8 cellular contexts compared by ENCODE assay signal in genomic region chr4:44629280-44629866, GRCh38. TPM values are rescaled to one million over a fixed set of nuclear protein-coding genes. Genes with fewer than 3 reads are reported as not detected.
A peak's percentile ranks its signal among the peaks of the same experiment; 100 is the strongest.
DNase-seq lines count a peak whose midpoint lies in the region; ATAC-seq and TF ChIP-seq lines count a peak whose summit lies in the region.

No MANE protein-coding gene starts in this region.

- H3K36me3 ChIP-seq in left lung, result no peaks in the 10 kb centered on the region

- POLR2A ChIA-PET in T-cell (lab: Charles Lee), result interaction anchor here in 1 of 2 donors (0.6 kb wide), 2 partner anchors 64 to 156 kb away, joined by 3 to 4 read pairs; no protein-coding TSS in a partner anchor

- H3K4me3 ChIP-seq in AG09309 (ENCODE audit: control insufficient read depth, low read depth, low read length) (no peak overlapping the region), left lung (no peak overlapping the region)

- H3K27ac Mint-ChIP-seq in T-cell, result no peak overlapping the region
- no peak overlapping the region for H3K27ac Mint-ChIP-seq in chondrocyte (ENCODE audit: unreplicated experiment)
- H3K27ac Mint-ChIP-seq in stimulated activated effector memory CD8-positive, alpha-beta T cell treated with anti-CD3 and anti-CD28 coated beads, Interleukin-12 subunit alpha, Interleukin-12 subunit beta, amount 100 ng/mL, for 72 hours, result no peak overlapping the region

- H3K4me1 Mint-ChIP-seq in T-cell (peaks cover 2 to 5% (median 3%) of the 10 kb centered on the region in 3 donors), chondrocyte (ENCODE audit: low read depth) (no peaks in the 10 kb centered on the region)
- peaks cover 5% of the 10 kb centered on the region for H3K4me1 Mint-ChIP-seq in stimulated activated effector memory CD8-positive, alpha-beta T cell treated with anti-CD3 and anti-CD28 coated beads, Interleukin-12 subunit alpha, Interleukin-12 subunit beta, amount 100 ng/mL, for 72 hours

- H3K4me3 Mint-ChIP-seq in T-cell (no peak overlapping the region), chondrocyte (ENCODE audit: unreplicated experiment) (no peak overlapping the region)
- no peak overlapping the region for H3K4me3 Mint-ChIP-seq in stimulated activated effector memory CD8-positive, alpha-beta T cell treated with anti-CD3 and anti-CD28 coated beads, Interleukin-12 subunit alpha, Interleukin-12 subunit beta, amount 100 ng/mL, for 72 hours

- peaks cover 0 to 4% of the 10 kb centered on the region in 2 donors for H3K27me3 Mint-ChIP-seq in T-cell
- peaks cover 26% of the 10 kb centered on the region for H3K27me3 Mint-ChIP-seq in chondrocyte (ENCODE audit: low read depth)

- no peaks in the 10 kb centered on the region for H3K4me1 ChIP-seq in left lung

- ATAC-seq in GM18502 (IDR thresholded peaks at IDR 0.05; ENCODE audit: poor library complexity, unreplicated experiment), result peak; percentile 98
- peak; percentile 89 for ATAC-seq in HG02763 (IDR thresholded peaks at IDR 0.05; ENCODE audit: unreplicated experiment)
- ATAC-seq in T-cell (replicated peaks in 1 of 4), result peak; percentile 57 to 72 (median 67)
- peak; percentile 84 for ATAC-seq in left lung
- ATAC-seq in stimulated activated effector memory CD8-positive, alpha-beta T cell treated with anti-CD3 and anti-CD28 coated beads, Interleukin-12 subunit alpha, Interleukin-12 subunit beta, amount 100 ng/mL, for 72 hours, result peak; percentile 81

- DNase-seq in AG09309 (ENCODE audit: low read depth) (peak; percentile 5), MV-4-11 (lab: John Stamatoyannopoulos, UW) (peak; percentile 38), T-cell (peak in 20 of 34 experiments; percentile 1 to 24 (median 10)), chondrocyte (ENCODE audit: low spot score) (no peak), left lung (no peak)
- peak; percentile 15 to 53 for DNase-seq in stimulated activated effector memory CD8-positive, alpha-beta T cell treated with anti-CD3 and anti-CD28 coated beads, Interleukin-12 subunit alpha, Interleukin-12 subunit beta, amount 100 ng/mL, for 72 hours (ENCODE audit: low spot score in 2 of 2)

- no peaks in the 10 kb centered on the region for H3K27me3 ChIP-seq in left lung

- H3K9me3 Mint-ChIP-seq in T-cell, result no peaks in the 10 kb centered on the region
- no peaks in the 10 kb centered on the region for H3K9me3 Mint-ChIP-seq in chondrocyte (ENCODE audit: low read depth)
- H3K9me3 Mint-ChIP-seq in stimulated activated effector memory CD8-positive, alpha-beta T cell treated with anti-CD3 and anti-CD28 coated beads, Interleukin-12 subunit alpha, Interleukin-12 subunit beta, amount 100 ng/mL, for 72 hours, result no peaks in the 10 kb centered on the region

- H3K9me3 ChIP-seq in left lung, result no peaks in the 10 kb centered on the region

- no peak overlapping the region for H3K27ac ChIP-seq in left lung

- intact Hi-C loops in left lung (cut with DNase I), result no loop called here

- TF ChIP-seq CTCF in AG09309 (IDR thresholded peaks at IDR 0.05; ENCODE audit: control insufficient read depth, insufficient read depth, low read depth, low read length, missing control alignments), result peak; percentile 59
- peak; percentile 90 for TF ChIP-seq CTCF in chondrocyte (IDR thresholded peaks at IDR 0.05)
- TF ChIP-seq CTCF in left lung (IDR thresholded peaks at IDR 0.05), result peak; percentile 36 to 47

- CTCF ChIA-PET in T-cell (lab: Charles Lee), result interaction anchor here in 1 of 2 donors (1.0 to 1.2 kb wide), 3 partner anchors 9 to 1497 kb away, joined by 3 to 5 read pairs (median 4); partner anchors contain the start of gene GUF1

- H3K36me3 Mint-ChIP-seq in T-cell (no peaks in the 10 kb centered on the region), chondrocyte (ENCODE audit: low read depth) (no peaks in the 10 kb centered on the region)
- no peaks in the 10 kb centered on the region for H3K36me3 Mint-ChIP-seq in stimulated activated effector memory CD8-positive, alpha-beta T cell treated with anti-CD3 and anti-CD28 coated beads, Interleukin-12 subunit alpha, Interleukin-12 subunit beta, amount 100 ng/mL, for 72 hours

RNA-seq across cellular contexts. Expression of gene YIPF7, which starts 22.1 kb away (rescaled TPM):
- total RNA-seq in T-cell (under 1 TPM in 1 of 5 donors, not detected in 4; 0.50 TPM), chondrocyte (not detected in 3 replicates), left lung (not detected)

RNA-seq across cellular contexts. Expression of gene GUF1, which starts 48.8 kb away (rescaled TPM):
- total RNA-seq in T-cell (10 to 100 TPM; 16.2 to 23.8 (median 21.2) TPM), chondrocyte (14.1 to 17.8 TPM (median 14.1 TPM) in 3 replicates), left lung (10 to 100 TPM; 17.3 to 22.1 TPM)

Comparison
In these comparisons a context has a peak if more than half of its experiments do, and no peak if none do; other contexts are left out.
1. DNase-seq: peak in AG09309 (single experiment), MV-4-11 (single experiment), T-cell (20 of 34) and stimulated activated effector memory CD8-positive, alpha-beta T cell treated with anti-CD3 and anti-CD28 coated beads, Interleukin-12 subunit alpha, Interleukin-12 subunit beta, amount 100 ng/mL, for 72 hours (2 of 2); none in chondrocyte (single experiment) and left lung (0 of 2).
2. Peak in every context shown above with its lines, with median percentiles within 50 percentile points of each other: CTCF ChIP-seq and ATAC-seq.